8 cellular contexts compared by ENCODE assay signal in genomic region chr13:113863511-113864302, GRCh38. TPM values are rescaled to one million over a fixed set of nuclear protein-coding genes. Genes with fewer than 3 reads are reported as not detected.
DNase-seq lines count a peak whose midpoint lies in the region; ATAC-seq and TF ChIP-seq lines count a peak whose summit lies in the region.

TSS of gene GAS6 (minus strand) at chr13:113864076. CDS start at chr13:113863920, 156 bp downstream.

- peak; percentile 35 for DNase-seq in H9
- peak; percentile 64 for DNase-seq in lower lobe of right lung
- DNase-seq in substantia nigra (lab: John Stamatoyannopoulos, UW), result peak in 25 of 49 donors; percentile 13 to 75 (median 36)
- no peak for DNase-seq in UCSD-AML1 (lab: John Stamatoyannopoulos, UW; ENCODE audit: unreplicated experiment)

- H3K27me3 ChIP-seq in BLaER1 treated with 17β-estradiol and CSF1 and Interleukin-3, amounts not matched to agents 10 nM and 100 nM, result peaks cover 23 to 73% (median 63%) of the 10 kb centered on the region in 11 experiments
- H3K27me3 ChIP-seq in H9 (ENCODE audit: insufficient read depth, low read length) (peaks cover 4% of the 10 kb centered on the region; the same call in 1 of the 2 replicates), ectodermal cell (ENCODE audit: control insufficient read depth, insufficient read depth, low read length, poor library complexity, severe bottlenecking) (peaks cover 37% of the 10 kb centered on the region), lower lobe of right lung (ENCODE audit: low read depth) (peaks cover 4% of the 10 kb centered on the region)

- H3K9me3 ChIP-seq in BLaER1 treated with 17β-estradiol and CSF1 and Interleukin-3, amounts not matched to agents 10 nM and 100 nM (replicated peaks in 1 of 11), result peaks cover 9 to 25% (median 11%) of the 10 kb centered on the region in 11 experiments; a peak in 21 of 22 replicates
- no peaks in the 10 kb centered on the region for H3K9me3 ChIP-seq in H9 (ENCODE audit: control insufficient read depth, low read depth, low read length)
- no peaks in the 10 kb centered on the region for H3K9me3 ChIP-seq in ectodermal cell (ENCODE audit: control insufficient read depth, low read length)
- H3K9me3 ChIP-seq in lower lobe of right lung, result no peaks in the 10 kb centered on the region

- peaks cover 0 to 7% (median 0%) of the 10 kb centered on the region in 11 experiments; a peak in 1 of 22 replicates for H3K36me3 ChIP-seq in BLaER1 treated with 17β-estradiol and CSF1 and Interleukin-3, amounts not matched to agents 10 nM and 100 nM
- no peaks in the 10 kb centered on the region for H3K36me3 ChIP-seq in ectodermal cell (ENCODE audit: control insufficient read depth, insufficient read depth, low read length)
- no peaks in the 10 kb centered on the region for H3K36me3 ChIP-seq in lower lobe of right lung

- H3K4me1 ChIP-seq in BLaER1 treated with 17β-estradiol and CSF1 and Interleukin-3, amounts not matched to agents 10 nM and 100 nM, result peaks cover 22 to 41% (median 38%) of the 10 kb centered on the region in 10 experiments; a peak in 19 of 20 replicates
- H3K4me1 ChIP-seq in H9 (ENCODE audit: insufficient read depth, low read length) (peaks cover 14% of the 10 kb centered on the region; the same call in 1 of the 2 replicates), ectodermal cell (ENCODE audit: control insufficient read depth, insufficient read depth, low read length) (peaks cover 44% of the 10 kb centered on the region), lower lobe of right lung (peaks cover 42% of the 10 kb centered on the region)

- no peak within 1 kb of the TSS for H2BK120ac ChIP-seq in H9 (ENCODE audit: low read depth, low read length, poor library complexity, severe bottlenecking)

- no peak within 1 kb of the TSS for H4K5ac ChIP-seq in H9 (ENCODE audit: insufficient read length, low read depth, low read length)

- H2BK20ac ChIP-seq in H9 (ENCODE audit: low read depth, low read length, poor library complexity, severe bottlenecking), result no peak within 1 kb of the TSS

- H2BK12ac ChIP-seq in H9 (ENCODE audit: insufficient read length, low read depth, low read length), result no peak within 1 kb of the TSS

- TF ChIP-seq CTCF in H9 (conservative IDR thresholded peaks at IDR 0.05), result peak; percentile 11; the same call in 1 of the 3 replicates
- no peak for TF ChIP-seq CTCF in lower lobe of right lung (IDR thresholded peaks at IDR 0.05)

- H3K9me3 Mint-ChIP-seq in H9, result peaks cover 0 to 9% of the 10 kb centered on the region in 2 experiments; a peak in 2 of 5 replicates

- H3K14ac ChIP-seq in H9 (ENCODE audit: insufficient read depth, low read length), result peak within 1 kb of the TSS; percentile 16

- no peak within 1 kb of the TSS for H4K8ac ChIP-seq in H9 (replicated peaks; ENCODE audit: insufficient read length, low read depth, low read length)

- H3K27ac Mint-ChIP-seq in H9, result no peak within 1 kb of the TSS; a peak in 1 of 7 replicates

- peaks cover 7% of the 10 kb centered on the region for H3K23me2 ChIP-seq in H9 (ENCODE audit: insufficient read length, low read depth, low read length, poor library complexity, severe bottlenecking)

- no peak within 1 kb of the TSS for H3T11ph ChIP-seq in H9 (ENCODE audit: low read length)

- H2AFZ ChIP-seq in H9 (ENCODE audit: low read length), result no peak within 1 kb of the TSS

- H3K9ac ChIP-seq in BLaER1 treated with 17β-estradiol and CSF1 and Interleukin-3, amounts not matched to agents 10 nM and 100 nM, result peak within 1 kb of the TSS; percentile 24 to 83 (median 72)
- no peak within 1 kb of the TSS for H3K9ac ChIP-seq in H9 (ENCODE audit: extremely low read depth, insufficient read length, low read length)

- no CpG with 5 or more reads among the region's 118 CpGs for WGBS in H9 (ENCODE audit: extremely low coverage, insufficient read length, low lambda C conversion rate)
- WGBS in ectodermal cell, 2 experiments, result 0% methylated on average over 118 of the region's 118 CpGs

- peaks cover 45 to 51% of the 10 kb centered on the region in 2 experiments for H3K4me1 Mint-ChIP-seq in H9

- H3K23ac ChIP-seq in H9 (ENCODE audit: insufficient read length, low read depth, low read length), result no peak within 1 kb of the TSS

- peak within 1 kb of the TSS; percentile 65 to 83 for H3K4me3 Mint-ChIP-seq in H9

- ATAC-seq in SK-N-SH treated with all-trans-retinoic acid at 6 μM for 48 hours, result peak; percentile 62
- ATAC-seq in lower lobe of right lung, result peak; percentile 44 to 47
- ATAC-seq in GM21723 (IDR thresholded peaks at IDR 0.05; ENCODE audit: unreplicated experiment), result no peak

- H2BK15ac ChIP-seq in H9 (ENCODE audit: low read depth, low read length), result no peak within 1 kb of the TSS

- intact Hi-C loops in lower lobe of right lung (cut with DNase I), result no loop called here

- peaks cover 0 to 13% (median 7%) of the 10 kb centered on the region in 3 experiments; a peak in 4 of 7 replicates for H3K36me3 Mint-ChIP-seq in H9 (ENCODE audit: insufficient read depth in 1 of 3, low read depth in 3 of 3)

- peaks cover 42% of the 10 kb centered on the region for H3K27me3 Mint-ChIP-seq in H9 (ENCODE audit: low read depth)

- H3K79me2 ChIP-seq in H9 (ENCODE audit: insufficient read depth, low read length), result no peaks in the 10 kb centered on the region

- peaks cover 0 to 44% (median 22%) of the 10 kb centered on the region in 11 experiments; a peak in 15 of 22 replicates for H4K20me1 ChIP-seq in BLaER1 treated with 17β-estradiol and CSF1 and Interleukin-3, amounts not matched to agents 10 nM and 100 nM
- H4K20me1 ChIP-seq in H9 (ENCODE audit: control insufficient read depth, insufficient read depth, insufficient read length), result peaks cover 2% of the 10 kb centered on the region

- no peak within 1 kb of the TSS for H3K4ac ChIP-seq in H9 (ENCODE audit: low read depth, low read length)

- H2AK5ac ChIP-seq in H9 (ENCODE audit: insufficient read length, low read length), result no peak within 1 kb of the TSS

- H4K91ac ChIP-seq in H9 (ENCODE audit: insufficient read length, low read depth, low read length), result no peak within 1 kb of the TSS

- peak within 1 kb of the TSS; percentile 58 to 84 (median 68) for H3K4me3 ChIP-seq in BLaER1 treated with 17β-estradiol and CSF1 and Interleukin-3, amounts not matched to agents 10 nM and 100 nM
- H3K4me3 ChIP-seq in ectodermal cell (ENCODE audit: insufficient read depth, low read depth, low read length) (peak within 1 kb of the TSS; percentile 61), lower lobe of right lung (peak within 1 kb of the TSS; percentile 75)

- H3K18ac ChIP-seq in H9 (ENCODE audit: insufficient read length, low read depth, low read length), result peak within 1 kb of the TSS; percentile 39

- no peak within 1 kb of the TSS for H2BK5ac ChIP-seq in H9 (ENCODE audit: insufficient read length, low read length)

- peak within 1 kb of the TSS in 7 of 11 experiments; percentile 26 to 80 (median 63); a peak in 12 of 22 replicates for H3K27ac ChIP-seq in BLaER1 treated with 17β-estradiol and CSF1 and Interleukin-3, amounts not matched to agents 10 nM and 100 nM
- H3K27ac ChIP-seq in H9 (ENCODE audit: insufficient read length, low read depth, low read length), result no peak within 1 kb of the TSS
- no peak within 1 kb of the TSS for H3K27ac ChIP-seq in ectodermal cell (ENCODE audit: insufficient read depth, low read depth, low read length, poor library complexity, severe bottlenecking)
- H3K27ac ChIP-seq in lower lobe of right lung, result peak within 1 kb of the TSS; percentile 88
- H3K27ac ChIP-seq in substantia nigra (ENCODE audit: low read depth, low read length, poor library complexity, severe bottlenecking), result peak within 1 kb of the TSS; percentile 66

- peak within 1 kb of the TSS; percentile 98 to 100 (median 98) for H3K4me2 ChIP-seq in BLaER1 treated with 17β-estradiol and CSF1 and Interleukin-3, amounts not matched to agents 10 nM and 100 nM
- peak within 1 kb of the TSS; percentile 66 for H3K4me2 ChIP-seq in H9 (ENCODE audit: insufficient read depth, insufficient read length, low read length)

- no peak within 1 kb of the TSS for H3K56ac ChIP-seq in H9 (ENCODE audit: insufficient read length, low read depth, low read length)

- H3K79me1 ChIP-seq in H9 (ENCODE audit: insufficient read depth, low read depth, low read length, poor library complexity, severe bottlenecking), result no peaks in the 10 kb centered on the region

TF ChIP-seq in SK-N-SH treated with all-trans-retinoic acid at 6 μM for 48 hours, 23 proteins besides CTCF, POLR2A, EP300 and RAD21:
- TF ChIP-seq BACH2 (CRISPR knock-in tag; IDR thresholded peaks at IDR 0.05; ENCODE audit: borderline replicate concordance) (no peak), ARNTL (CRISPR knock-in tag; IDR thresholded peaks at IDR 0.05; ENCODE audit: borderline replicate concordance, low read depth) (no peak), SNAI2 (CRISPR knock-in tag; IDR thresholded peaks at IDR 0.05) (no peak), GLIS3 (CRISPR knock-in tag; IDR thresholded peaks at IDR 0.05) (no peak), OSR1 (CRISPR knock-in tag; IDR thresholded peaks at IDR 0.05) (no peak), ESRRG (CRISPR knock-in tag; IDR thresholded peaks at IDR 0.05) (no peak), ZNF70 (CRISPR knock-in tag; IDR thresholded peaks at IDR 0.05) (no peak), ISL1 (CRISPR knock-in tag; IDR thresholded peaks at IDR 0.05) (no peak), ZNF8 (CRISPR knock-in tag; IDR thresholded peaks at IDR 0.05) (no peak), TOX (CRISPR knock-in tag; IDR thresholded peaks at IDR 0.05; ENCODE audit: borderline replicate concordance) (no peak)
TF ChIP-seq in SK-N-SH treated with all-trans-retinoic acid at 6 μM for 48 hours: peak in this region for 0.

RNA-seq across cellular contexts. Expression of gene GAS6, which starts in this region (rescaled TPM):
- 19.5 and 20.5 TPM in 2 replicates for total RNA-seq in H9 (2021)
- polyA plus RNA-seq in ectodermal cell (2013, experiment 1 of 4), result 50.0 TPM
- polyA plus RNA-seq in ectodermal cell (2013, experiment 2 of 4), result 58.2 TPM
- polyA plus RNA-seq in ectodermal cell (2013, experiment 3 of 4), result 40.7 TPM
- polyA plus RNA-seq in ectodermal cell (2013, experiment 4 of 4), result 48.1 TPM
- total RNA-seq in lower lobe of right lung, result 111 TPM

Comparison
In these comparisons a context has a peak if more than half of its experiments do, and no peak if none do; other contexts are left out.
1. H3K27ac ChIP-seq: peak in BLaER1 treated with 17β-estradiol and CSF1 and Interleukin-3, amounts not matched to agents 10 nM and 100 nM (7 of 11), lower lobe of right lung (single experiment) and substantia nigra (single experiment); none in H9 (single experiment) and ectodermal cell (single experiment).
2. Peak in every context shown above with its lines, with median percentiles within 50 percentile points of each other: H3K4me3 ChIP-seq.